In genomic region chr1:109959974-109960744, GRCh38 we compare ENCODE assay signal across 8 cellular contexts. TPM values are rescaled to one million over a fixed set of nuclear protein-coding genes. Genes with fewer than 3 reads are reported as not detected.
DNase-seq lines count a peak whose midpoint lies in the region; TF ChIP-seq lines count a peak whose summit lies in the region.

No MANE protein-coding gene starts in this region.

- WGBS in mammary epithelial cell (ENCODE audit: low coverage, missing lambda C conversion rate): 54% methylated on average over 7 of the region's 7 CpGs

- BruUV-seq in mammary epithelial cell (replicated peaks; lab: Mats Ljungman, UMichigan): no TSS peak

- H4K20me1 ChIP-seq in mammary epithelial cell (ENCODE audit: insufficient read depth, low read length): no peaks in the 10 kb centered on the region

- no peak overlapping the region for H3K9ac ChIP-seq in mammary epithelial cell (ENCODE audit: insufficient read depth, low read length)
- no peak overlapping the region for H3K9ac ChIP-seq in muscle layer of colon (ENCODE audit: low read length)

- H3K4me3 ChIP-seq in mammary epithelial cell (replicated peaks in 1 of 3; ENCODE audit: insufficient read depth in 1 of 3, low read depth in 2 of 3, low read length in 3 of 3): no peak overlapping the region
- no peak overlapping the region for H3K4me3 ChIP-seq in muscle layer of colon (ENCODE audit: low read depth in 1 of 2, low read length in 2 of 2)

- DNase-seq in DMS153 treated with DMSO at 0.1 percent for 48 hours (lab: John Stamatoyannopoulos, UW; ENCODE audit: unreplicated experiment) (peak; percentile 69), NCI-H2029 (lab: John Stamatoyannopoulos, UW) (peak; percentile 56), mammary epithelial cell (peak; percentile 14), NOMO-1 treated with DMSO at 0.1 percent for 48 hours (lab: John Stamatoyannopoulos, UW; ENCODE audit: unreplicated experiment) (no peak), middle frontal gyrus (ENCODE audit: extremely low spot score, low spot score) (no peak)
- DNase-seq in NK-92 treated with Interleukin-12 subunit alpha and Interleukin-12 subunit beta, amount 100 ng/mL, for 24 hours (lab: John Stamatoyannopoulos, UW): no peak
- no peak for DNase-seq in activated CD4-positive, CD25-positive, alpha-beta regulatory T cell treated with anti-CD3 and anti-CD28 coated beads, Interleukin-2, amount 50 U/mL, for 72 hours

- in situ Hi-C loops in mammary epithelial cell (cut with MboI; ENCODE audit: low sequenced_read_pairs in 2 of 2): no loop called here

- no peaks in the 10 kb centered on the region for H3K9me3 ChIP-seq in mammary epithelial cell (replicated peaks; ENCODE audit: insufficient read depth, low read length)
- H3K9me3 ChIP-seq in muscle layer of colon (ENCODE audit: low read length): no peaks in the 10 kb centered on the region

- CTCF ChIA-PET in mammary epithelial cell (lab: Charles Lee; ENCODE audit: low non-redundant PET): no interaction called here

- no peak overlapping the region for H3K4me2 ChIP-seq in mammary epithelial cell (ENCODE audit: insufficient read depth, low read depth, low read length)

- TF ChIP-seq CTCF in mammary epithelial cell (conservative IDR thresholded peaks at IDR 0.05 in 1 of 2, IDR thresholded peaks at IDR 0.05 in 1 of 2; ENCODE audit: extremely low read depth in 1 of 2, insufficient read depth in 1 of 2, low read depth in 1 of 2, low read length in 2 of 2): no peak

- H3K27me3 ChIP-seq in mammary epithelial cell (ENCODE audit: insufficient read depth, low read length) (no peaks in the 10 kb centered on the region), muscle layer of colon (ENCODE audit: control insufficient read depth in 1 of 2, insufficient read depth in 2 of 2, low read length in 2 of 2) (no peaks in the 10 kb centered on the region)

- H3K4me1 ChIP-seq in mammary epithelial cell (ENCODE audit: insufficient read depth, low read length) (peaks cover 22% of the 10 kb centered on the region), muscle layer of colon (ENCODE audit: insufficient read depth, low read length) (peaks cover 44% of the 10 kb centered on the region)

- H3K27ac ChIP-seq in mammary epithelial cell (ENCODE audit: insufficient read depth, low read depth, low read length): no peak overlapping the region
- peak overlapping the region; percentile 3 for H3K27ac ChIP-seq in muscle layer of colon (ENCODE audit: low read depth, low read length)

- H2AFZ ChIP-seq in mammary epithelial cell (ENCODE audit: low read depth, low read length): peak overlapping the region; percentile 77

- no peaks in the 10 kb centered on the region for H3K79me2 ChIP-seq in mammary epithelial cell (ENCODE audit: insufficient read depth, low read length)

- intact Hi-C loops in mammary epithelial cell (cut with micrococcal nuclease): loop anchor here (2.0 to 5.0 kb wide), 2 partner anchors 21 to 33 kb away; no protein-coding TSS in a partner anchor

- dilution Hi-C loops in mammary epithelial cell (cut with HindIII; ENCODE audit: low sequenced_read_pairs): loop anchor here (5.0 kb wide), 1 partner anchor 73 kb away; no protein-coding TSS in a partner anchor

- no peaks in the 10 kb centered on the region for H3K36me3 ChIP-seq in mammary epithelial cell (ENCODE audit: insufficient read depth, low read length)
- no peaks in the 10 kb centered on the region for H3K36me3 ChIP-seq in muscle layer of colon (ENCODE audit: insufficient read depth, low read length)

RNA-seq across cellular contexts. Expression of gene AHCYL1, which starts 24.4 kb away (rescaled TPM):
- 10 to 100 TPM; 71.2 to 72.2 TPM for total RNA-seq in mammary epithelial cell
- 64.7 TPM for polyA plus RNA-seq in mammary epithelial cell
- 84.7 TPM for polyA minus RNA-seq in mammary epithelial cell

RNA-seq across cellular contexts. Expression of gene CSF1, which starts 49.5 kb away (rescaled TPM):
- 10 to 100 TPM in 1 of 2 donors, 1 to 10 TPM in 1; 5.6 to 29.5 TPM for total RNA-seq in mammary epithelial cell
- polyA plus RNA-seq in mammary epithelial cell: 9.9 TPM
- polyA minus RNA-seq in mammary epithelial cell: 7.5 TPM

Comparison
In these comparisons a context has a peak if more than half of its experiments do, and no peak if none do; other contexts are left out.
1. DNase-seq: peak in DMS153 treated with DMSO at 0.1 percent for 48 hours (single experiment), NCI-H2029 (single experiment) and mammary epithelial cell (single experiment); none in NK-92 treated with Interleukin-12 subunit alpha and Interleukin-12 subunit beta, amount 100 ng/mL, for 24 hours (single experiment), NOMO-1 treated with DMSO at 0.1 percent for 48 hours (single experiment), activated CD4-positive, CD25-positive, alpha-beta regulatory T cell treated with anti-CD3 and anti-CD28 coated beads, Interleukin-2, amount 50 U/mL, for 72 hours (single experiment) and middle frontal gyrus (single experiment).